In genomic region chr10:125159932-125160855, GRCh38 we compare ENCODE assay signal across 8 cellular contexts. TPM values are rescaled to one million over a fixed set of nuclear protein-coding genes. Genes with fewer than 3 reads are reported as not detected.
DNase-seq lines count a peak whose midpoint lies in the region; ATAC-seq and TF ChIP-seq lines count a peak whose summit lies in the region.

CTBP2 (minus strand) TSS chr10:125160563.

- TF ChIP-seq POLR2A in Peyer's patch (IDR thresholded peaks at IDR 0.05): no peak

- no peaks in the 10 kb centered on the region for H3K27me3 ChIP-seq in Peyer's patch

- no peak for ATAC-seq in stimulated activated naive CD8-positive, alpha-beta T cell treated with anti-CD3 and anti-CD28 coated beads, Interleukin-15, Interleukin-2, amounts not matched to agents 100 U/mL and 50 U/mL, for 24 hours
- no peak for ATAC-seq in HG03521 (IDR thresholded peaks at IDR 0.05; ENCODE audit: unreplicated experiment)
- no peak for ATAC-seq in HG03039 (IDR thresholded peaks at IDR 0.05; ENCODE audit: unreplicated experiment)

- TF ChIP-seq CTCF in GM12864 (IDR thresholded peaks at IDR 0.05; ENCODE audit: low read depth, low read length, missing control alignments) (no peak), Peyer's patch (IDR thresholded peaks at IDR 0.05) (no peak)

- no peaks in the 10 kb centered on the region for H3K9me3 ChIP-seq in Peyer's patch

- H3K36me3 ChIP-seq in Peyer's patch: no peaks in the 10 kb centered on the region

- H3K4me3 ChIP-seq in GM12864 (ENCODE audit: low read depth, low read length): peak within 1 kb of the TSS; percentile 51
- peak within 1 kb of the TSS; percentile 58 to 91 (median 68) for H3K4me3 ChIP-seq in Peyer's patch

- peak within 1 kb of the TSS; percentile 76 to 99 (median 94) for H3K27ac ChIP-seq in Peyer's patch

- peaks cover 0 to 33% (median 9%) of the 10 kb centered on the region in 4 donors for H3K4me1 ChIP-seq in Peyer's patch

- DNase-seq in 8988T (peak; percentile 65), GM12864 (ENCODE audit: low read depth) (no peak), Peyer's patch (peak in 2 of 3 donors; percentile 62 to 75), dermis blood vessel endothelial cell (peak; percentile 54), left kidney (ENCODE audit: low read depth, low spot score) (peak; percentile 88)
- peak; percentile 9 for DNase-seq in stimulated activated naive CD8-positive, alpha-beta T cell treated with anti-CD3 and anti-CD28 coated beads, Interleukin-15, Interleukin-2, amounts not matched to agents 100 U/mL and 50 U/mL, for 24 hours

RNA-seq across cellular contexts. Expression of gene CTBP2, which starts in this region (rescaled TPM):
- 10 to 100 TPM; 53.6 to 83.8 (median 64.7) TPM for total RNA-seq in Peyer's patch
- total RNA-seq in dermis blood vessel endothelial cell: 112 and 148 TPM in 2 replicates
